ENCODE assay signal across 12 cellular contexts in the genomic region with DNA sequence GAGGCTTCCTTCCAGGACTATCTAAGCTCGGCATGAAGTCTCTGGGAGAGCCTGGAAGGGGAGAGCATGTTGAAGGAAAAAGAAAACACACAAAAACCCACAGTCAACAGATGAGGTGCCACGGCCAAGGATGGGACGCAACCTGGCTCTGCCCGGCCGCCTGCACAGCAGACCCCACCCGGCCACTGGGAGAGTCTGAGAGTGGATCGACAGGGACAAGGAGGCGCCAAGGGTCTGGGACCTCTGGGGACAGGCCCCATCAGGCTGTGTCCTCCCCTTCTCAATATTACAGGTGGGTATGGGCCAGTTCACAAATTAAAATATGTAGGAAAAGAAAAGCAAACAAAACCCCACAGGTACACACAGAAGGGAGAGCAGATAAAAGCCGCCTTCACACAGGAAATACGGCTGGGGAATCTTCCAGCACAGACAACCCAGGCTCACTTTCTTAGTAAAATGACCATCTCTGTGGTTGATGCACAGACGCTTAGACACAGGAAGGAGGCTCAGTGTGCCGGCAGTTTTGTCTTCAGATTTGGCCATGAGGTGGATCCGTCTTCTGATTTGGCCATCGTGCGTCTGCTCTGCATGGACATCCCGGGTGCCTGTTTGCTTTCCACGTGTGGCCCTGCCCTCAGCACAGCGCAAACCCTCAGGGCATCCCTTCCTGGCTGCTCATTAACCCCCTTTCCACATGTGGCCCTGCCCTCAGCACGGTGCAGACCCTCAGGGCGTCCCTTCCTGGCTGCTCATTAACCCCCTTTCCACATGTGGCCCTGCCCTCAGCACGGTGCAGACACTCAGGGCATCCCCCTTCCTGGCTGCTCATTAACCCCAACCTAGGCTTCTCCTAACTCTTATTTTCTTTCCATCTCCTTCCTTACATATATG.
DNase-seq lines count a peak whose midpoint lies in the region; ATAC-seq lines count a peak whose summit lies in the region.
"Had no signal": no experiment of that assay in that cellular context is flagged by ENCODE, and none has a peak within 500 bp of the region (broad histone marks: within the 10 kb centered on the region; RNA-seq: fewer than 3 reads in every experiment).

No MANE protein-coding gene starts in this region.

- intact Hi-C loops in activated CD4-positive, alpha-beta memory T cell treated with anti-CD3 and anti-CD28 coated beads for 36 hours (cut with micrococcal nuclease): loop anchor here (1.0 to 2.0 kb wide), 2 partner anchors 16 to 64 kb away; no protein-coding TSS in a partner anchor

- no peak for ATAC-seq in CD4-positive, CD25-positive, alpha-beta regulatory T cell (ENCODE audit: low read depth in 2 of 2)
- ATAC-seq in GM19025 (IDR thresholded peaks at IDR 0.05; ENCODE audit: low read depth, unreplicated experiment): peak; percentile 59
- ATAC-seq in HG02763 (IDR thresholded peaks at IDR 0.05; ENCODE audit: unreplicated experiment): peak; percentile 44
- ATAC-seq: foreskin keratinocyte, lower lobe of right lung, right lobe of liver had no signal

- no peaks in the 10 kb centered on the region for H3K9me3 ChIP-seq in CD4-positive, CD25-positive, alpha-beta regulatory T cell (ENCODE audit: control insufficient read depth in 2 of 2, low read length in 2 of 2)
- H3K9me3 ChIP-seq: lower lobe of right lung, right lobe of liver had no signal

- peaks cover 4% of the 10 kb centered on the region for H3K36me3 ChIP-seq in CD4-positive, CD25-positive, alpha-beta regulatory T cell (ENCODE audit: control insufficient read depth, insufficient read depth, low read length)
- H3K36me3 ChIP-seq: lower lobe of right lung, right lobe of liver had no signal

- H3K9me3 Mint-ChIP-seq in CD4-positive, CD25-positive, alpha-beta regulatory T cell: no peaks in the 10 kb centered on the region
- no peaks in the 10 kb centered on the region for H3K9me3 Mint-ChIP-seq in activated CD4-positive, alpha-beta memory T cell treated with anti-CD3 and anti-CD28 coated beads for 36 hours

- no peaks in the 10 kb centered on the region for H3K27me3 ChIP-seq in CD4-positive, CD25-positive, alpha-beta regulatory T cell (ENCODE audit: control insufficient read depth, insufficient read depth, low read length)
- H3K27me3 ChIP-seq: foreskin keratinocyte, right lobe of liver had no signal

- H3K4me1 ChIP-seq in CD4-positive, CD25-positive, alpha-beta regulatory T cell (ENCODE audit: control insufficient read depth, insufficient read depth, low read length, poor library complexity, severe bottlenecking): peaks cover 45% of the 10 kb centered on the region
- H3K4me1 ChIP-seq: foreskin keratinocyte, lower lobe of right lung, right lobe of liver had no signal

- peak overlapping the region in 2 of 3 donors; percentile 20 to 29 for H3K27ac Mint-ChIP-seq in CD4-positive, CD25-positive, alpha-beta regulatory T cell
- no peak overlapping the region for H3K27ac Mint-ChIP-seq in activated CD4-positive, alpha-beta memory T cell treated with anti-CD3 and anti-CD28 coated beads for 36 hours

- H3K4me3 Mint-ChIP-seq in CD4-positive, CD25-positive, alpha-beta regulatory T cell: peak overlapping the region in 1 of 4 donors; percentile 28
- H3K4me3 Mint-ChIP-seq in activated CD4-positive, alpha-beta memory T cell treated with anti-CD3 and anti-CD28 coated beads for 36 hours: peak overlapping the region; percentile 3

- CTCF ChIA-PET in activated CD4-positive, alpha-beta memory T cell treated with anti-CD3 and anti-CD28 coated beads for 36 hours (lab: Charles Lee): no interaction called here

- H3K27me3 Mint-ChIP-seq in CD4-positive, CD25-positive, alpha-beta regulatory T cell: no peaks in the 10 kb centered on the region
- H3K27me3 Mint-ChIP-seq in activated CD4-positive, alpha-beta memory T cell treated with anti-CD3 and anti-CD28 coated beads for 36 hours: no peaks in the 10 kb centered on the region

- H3K4me1 Mint-ChIP-seq in CD4-positive, CD25-positive, alpha-beta regulatory T cell: peaks cover 12 to 26% (median 21%) of the 10 kb centered on the region in 4 donors
- H3K4me1 Mint-ChIP-seq in activated CD4-positive, alpha-beta memory T cell treated with anti-CD3 and anti-CD28 coated beads for 36 hours (ENCODE audit: low read depth): peaks cover 53% of the 10 kb centered on the region

- H3K4me3 ChIP-seq in CD4-positive, CD25-positive, alpha-beta regulatory T cell (ENCODE audit: low read depth, low read length): no peak overlapping the region
- H3K4me3 ChIP-seq: lower lobe of right lung, right lobe of liver had no signal

- DNase-seq in CD4-positive, CD25-positive, alpha-beta regulatory T cell: peak in 1 of 3 donors; percentile 49
- peak; percentile 64 for DNase-seq in activated CD4-positive, alpha-beta memory T cell treated with anti-CD3 and anti-CD28 coated beads for 36 hours
- DNase-seq in retina (no peak), GF-D8 (lab: John Stamatoyannopoulos, UW) (no peak), NCI-H187 treated with DMSO at 0.1 percent for 48 hours (lab: John Stamatoyannopoulos, UW) (no peak), SKM-1 (lab: John Stamatoyannopoulos, UW; ENCODE audit: unreplicated experiment) (no peak)
- DNase-seq: foreskin keratinocyte; lower lobe of right lung; right lobe of liver; stimulated activated CD8-positive, alpha-beta memory T cell treated with anti-CD3 and anti-CD28 coated beads, Interleukin-4, amount 100 ng/mL, for 48 hours had no signal

- peaks cover 13% of the 10 kb centered on the region for H3K36me3 Mint-ChIP-seq in CD4-positive, CD25-positive, alpha-beta regulatory T cell
- peaks cover 19% of the 10 kb centered on the region for H3K36me3 Mint-ChIP-seq in activated CD4-positive, alpha-beta memory T cell treated with anti-CD3 and anti-CD28 coated beads for 36 hours

- POLR2A ChIA-PET in activated CD4-positive, alpha-beta memory T cell treated with anti-CD3 and anti-CD28 coated beads for 36 hours (lab: Charles Lee): interaction anchor here (1.4 kb wide), 1 partner anchor 15 kb away, joined by 3 read pairs; no protein-coding TSS in a partner anchor

- no peak overlapping the region for H3K27ac ChIP-seq in CD4-positive, CD25-positive, alpha-beta regulatory T cell (ENCODE audit: insufficient read depth, low read length, poor library complexity, severe bottlenecking)
- H3K27ac ChIP-seq: foreskin keratinocyte, lower lobe of right lung, right lobe of liver had no signal

Comparison
In these comparisons a context has a peak if more than half of its experiments do, and no peak if none do; other contexts are left out.
1. ATAC-seq: peak in GM19025 (single experiment) and HG02763 (single experiment); none in CD4-positive, CD25-positive, alpha-beta regulatory T cell (0 of 2).